ENCODE assay signal across 1 cellular context in genomic region chrX:23844502-23845138, GRCh38.
A peak's percentile ranks its signal among the peaks of the same experiment; 100 is the strongest.
TF ChIP-seq lines count a peak whose summit lies in the region.

No MANE protein-coding gene starts in this region.

TF ChIP-seq in K562, 482 proteins besides CTCF, POLR2A, EP300 and RAD21 (continued from another document):
- no peak for TF ChIP-seq JUN (IDR thresholded peaks at IDR 0.05; ENCODE audit: borderline replicate concordance, low read depth, low read length)
- TF ChIP-seq JUN (CRISPR knock-in tag; IDR thresholded peaks at IDR 0.05; ENCODE audit: borderline replicate concordance), result no peak
- TF ChIP-seq EP400 (IDR thresholded peaks at IDR 0.05), result no peak
- TF ChIP-seq ZNF436 (CRISPR knock-in tag; IDR thresholded peaks at IDR 0.05), result no peak
- TF ChIP-seq ZNF23 (CRISPR knock-in tag; IDR thresholded peaks at IDR 0.05), result no peak
- TF ChIP-seq POLR3A (IDR thresholded peaks at IDR 0.05; ENCODE audit: borderline replicate concordance, extremely low read depth, insufficient read depth, insufficient read length), result no peak
- TF ChIP-seq BCL6 (CRISPR knock-in tag; IDR thresholded peaks at IDR 0.05), result no peak
- TF ChIP-seq HDAC1 (IDR thresholded peaks at IDR 0.05), result no peak
- TF ChIP-seq ZNF75A (CRISPR knock-in tag; IDR thresholded peaks at IDR 0.05), result no peak
- TF ChIP-seq PHF21A (IDR thresholded peaks at IDR 0.05; ENCODE audit: borderline replicate concordance, low read depth), result no peak
- TF ChIP-seq, protein P1, sequence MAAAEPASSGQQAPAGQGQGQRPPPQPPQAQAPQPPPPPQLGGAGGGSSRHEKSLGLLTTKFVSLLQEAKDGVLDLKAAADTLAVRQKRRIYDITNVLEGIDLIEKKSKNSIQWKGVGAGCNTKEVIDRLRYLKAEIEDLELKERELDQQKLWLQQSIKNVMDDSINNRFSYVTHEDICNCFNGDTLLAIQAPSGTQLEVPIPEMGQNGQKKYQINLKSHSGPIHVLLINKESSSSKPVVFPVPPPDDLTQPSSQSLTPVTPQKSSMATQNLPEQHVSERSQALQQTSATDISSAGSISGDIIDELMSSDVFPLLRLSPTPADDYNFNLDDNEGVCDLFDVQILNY (CRISPR knock-in tag; IDR thresholded peaks at IDR 0.05), result no peak
- no peak for TF ChIP-seq HDAC8 (tag; IDR thresholded peaks at IDR 0.05)
- no peak for TF ChIP-seq POU5F1 (IDR thresholded peaks at IDR 0.05; ENCODE audit: borderline replicate concordance, low read depth, low read length, partially characterized antibody)
- TF ChIP-seq ZC3H4 (CRISPR knock-in tag; IDR thresholded peaks at IDR 0.05; ENCODE audit: borderline replicate concordance), result no peak
- no peak for TF ChIP-seq HDGF (IDR thresholded peaks at IDR 0.05)
- no peak for TF ChIP-seq KAT7 (CRISPR knock-in tag; IDR thresholded peaks at IDR 0.05; ENCODE audit: borderline replicate concordance)
- TF ChIP-seq ZBTB5 (IDR thresholded peaks at IDR 0.05), result no peak
- no peak for TF ChIP-seq HNRNPLL (IDR thresholded peaks at IDR 0.05; ENCODE audit: low read depth, low read length, poor library complexity, severe bottlenecking)
- TF ChIP-seq ATF4 (CRISPR knock-in tag; IDR thresholded peaks at IDR 0.05), result no peak
- TF ChIP-seq, protein P2, sequence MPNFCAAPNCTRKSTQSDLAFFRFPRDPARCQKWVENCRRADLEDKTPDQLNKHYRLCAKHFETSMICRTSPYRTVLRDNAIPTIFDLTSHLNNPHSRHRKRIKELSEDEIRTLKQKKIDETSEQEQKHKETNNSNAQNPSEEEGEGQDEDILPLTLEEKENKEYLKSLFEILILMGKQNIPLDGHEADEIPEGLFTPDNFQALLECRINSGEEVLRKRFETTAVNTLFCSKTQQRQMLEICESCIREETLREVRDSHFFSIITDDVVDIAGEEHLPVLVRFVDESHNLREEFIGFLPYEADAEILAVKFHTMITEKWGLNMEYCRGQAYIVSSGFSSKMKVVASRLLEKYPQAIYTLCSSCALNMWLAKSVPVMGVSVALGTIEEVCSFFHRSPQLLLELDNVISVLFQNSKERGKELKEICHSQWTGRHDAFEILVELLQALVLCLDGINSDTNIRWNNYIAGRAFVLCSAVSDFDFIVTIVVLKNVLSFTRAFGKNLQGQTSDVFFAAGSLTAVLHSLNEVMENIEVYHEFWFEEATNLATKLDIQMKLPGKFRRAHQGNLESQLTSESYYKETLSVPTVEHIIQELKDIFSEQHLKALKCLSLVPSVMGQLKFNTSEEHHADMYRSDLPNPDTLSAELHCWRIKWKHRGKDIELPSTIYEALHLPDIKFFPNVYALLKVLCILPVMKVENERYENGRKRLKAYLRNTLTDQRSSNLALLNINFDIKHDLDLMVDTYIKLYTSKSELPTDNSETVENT (CRISPR knock-in tag; IDR thresholded peaks at IDR 0.05), result no peak
- TF ChIP-seq MAFK (IDR thresholded peaks at IDR 0.05; ENCODE audit: low read length), result peak; percentile 11; the same call in 1 of the 2 replicates
- no peak for TF ChIP-seq KDM4B (IDR thresholded peaks at IDR 0.05; ENCODE audit: borderline replicate concordance in 2 of 2, low read depth in 1 of 2)
- TF ChIP-seq XRCC3 (IDR thresholded peaks at IDR 0.05), result no peak
- TF ChIP-seq NFIC (IDR thresholded peaks at IDR 0.05), result peak; percentile 77
- peak; percentile 50 for TF ChIP-seq MTA2 (IDR thresholded peaks at IDR 0.05; ENCODE audit: low read depth)
- no peak for TF ChIP-seq CHD1 (IDR thresholded peaks at IDR 0.05; ENCODE audit: low read length)
- no peak for TF ChIP-seq ZNF184 (CRISPR knock-in tag; IDR thresholded peaks at IDR 0.05)
- TF ChIP-seq ZNF217 (CRISPR knock-in tag; IDR thresholded peaks at IDR 0.05), result no peak
- TF ChIP-seq, protein P3, sequence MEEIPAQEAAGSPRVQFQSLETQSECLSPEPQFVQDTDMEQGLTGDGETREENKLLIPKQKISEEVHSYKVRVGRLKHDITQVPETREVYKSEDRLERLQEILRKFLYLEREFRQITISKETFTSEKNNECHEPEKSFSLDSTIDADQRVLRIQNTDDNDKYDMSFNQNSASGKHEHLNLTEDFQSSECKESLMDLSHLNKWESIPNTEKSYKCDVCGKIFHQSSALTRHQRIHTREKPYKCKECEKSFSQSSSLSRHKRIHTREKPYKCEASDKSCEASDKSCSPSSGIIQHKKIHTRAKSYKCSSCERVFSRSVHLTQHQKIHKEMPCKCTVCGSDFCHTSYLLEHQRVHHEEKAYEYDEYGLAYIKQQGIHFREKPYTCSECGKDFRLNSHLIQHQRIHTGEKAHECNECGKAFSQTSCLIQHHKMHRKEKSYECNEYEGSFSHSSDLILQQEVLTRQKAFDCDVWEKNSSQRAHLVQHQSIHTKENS (CRISPR knock-in tag; IDR thresholded peaks at IDR 0.05), result no peak
- TF ChIP-seq HIVEP1 (CRISPR knock-in tag; IDR thresholded peaks at IDR 0.05), result no peak
- TF ChIP-seq TAF1 (IDR thresholded peaks at IDR 0.05; ENCODE audit: control insufficient read depth, extremely low read depth, insufficient read depth, low read length, severe bottlenecking), result no peak
- TF ChIP-seq, protein P4, sequence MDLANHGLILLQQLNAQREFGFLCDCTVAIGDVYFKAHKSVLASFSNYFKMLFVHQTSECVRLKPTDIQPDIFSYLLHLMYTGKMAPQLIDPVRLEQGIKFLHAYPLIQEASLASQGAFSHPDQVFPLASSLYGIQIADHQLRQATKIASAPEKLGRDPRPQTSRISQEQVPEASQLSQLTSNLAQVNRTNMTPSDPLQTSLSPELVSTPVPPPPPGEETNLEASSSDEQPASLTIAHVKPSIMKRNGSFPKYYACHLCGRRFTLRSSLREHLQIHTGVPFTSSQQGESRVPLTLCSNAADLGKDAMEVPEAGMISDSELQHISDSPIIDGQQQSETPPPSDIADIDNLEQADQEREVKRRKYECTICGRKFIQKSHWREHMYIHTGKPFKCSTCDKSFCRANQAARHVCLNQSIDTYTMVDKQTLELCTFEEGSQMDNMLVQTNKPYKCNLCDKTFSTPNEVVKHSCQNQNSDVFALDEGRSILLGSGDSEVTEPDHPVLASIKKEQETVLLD (IDR thresholded peaks at IDR 0.05), result no peak
- no peak for TF ChIP-seq THAP7 (CRISPR knock-in tag; IDR thresholded peaks at IDR 0.05)
- TF ChIP-seq ZNF143 (CRISPR knock-in tag; IDR thresholded peaks at IDR 0.05), result no peak
- TF ChIP-seq, protein P5, sequence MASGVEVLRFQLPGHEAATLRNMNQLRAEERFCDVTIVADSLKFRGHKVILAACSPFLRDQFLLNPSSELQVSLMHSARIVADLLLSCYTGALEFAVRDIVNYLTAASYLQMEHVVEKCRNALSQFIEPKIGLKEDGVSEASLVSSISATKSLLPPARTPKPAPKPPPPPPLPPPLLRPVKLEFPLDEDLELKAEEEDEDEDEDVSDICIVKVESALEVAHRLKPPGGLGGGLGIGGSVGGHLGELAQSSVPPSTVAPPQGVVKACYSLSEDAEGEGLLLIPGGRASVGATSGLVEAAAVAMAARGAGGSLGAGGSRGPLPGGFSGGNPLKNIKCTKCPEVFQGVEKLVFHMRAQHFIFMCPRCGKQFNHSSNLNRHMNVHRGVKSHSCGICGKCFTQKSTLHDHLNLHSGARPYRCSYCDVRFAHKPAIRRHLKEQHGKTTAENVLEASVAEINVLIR (CRISPR knock-in tag; IDR thresholded peaks at IDR 0.05), result no peak
- TF ChIP-seq HEY1 (CRISPR knock-in tag; IDR thresholded peaks at IDR 0.05; ENCODE audit: borderline replicate concordance), result no peak
- no peak for TF ChIP-seq LCOR (CRISPR knock-in tag; IDR thresholded peaks at IDR 0.05)
- no peak for TF ChIP-seq CTCFL (IDR thresholded peaks at IDR 0.05; ENCODE audit: borderline replicate concordance, insufficient read depth, low read depth, low read length, poor library complexity, severe bottlenecking)
- no peak; the same call in 1 of the 2 replicates for TF ChIP-seq MEF2D (tag; conservative IDR thresholded peaks at IDR 0.05; ENCODE audit: low read depth)
- TF ChIP-seq, protein P6, sequence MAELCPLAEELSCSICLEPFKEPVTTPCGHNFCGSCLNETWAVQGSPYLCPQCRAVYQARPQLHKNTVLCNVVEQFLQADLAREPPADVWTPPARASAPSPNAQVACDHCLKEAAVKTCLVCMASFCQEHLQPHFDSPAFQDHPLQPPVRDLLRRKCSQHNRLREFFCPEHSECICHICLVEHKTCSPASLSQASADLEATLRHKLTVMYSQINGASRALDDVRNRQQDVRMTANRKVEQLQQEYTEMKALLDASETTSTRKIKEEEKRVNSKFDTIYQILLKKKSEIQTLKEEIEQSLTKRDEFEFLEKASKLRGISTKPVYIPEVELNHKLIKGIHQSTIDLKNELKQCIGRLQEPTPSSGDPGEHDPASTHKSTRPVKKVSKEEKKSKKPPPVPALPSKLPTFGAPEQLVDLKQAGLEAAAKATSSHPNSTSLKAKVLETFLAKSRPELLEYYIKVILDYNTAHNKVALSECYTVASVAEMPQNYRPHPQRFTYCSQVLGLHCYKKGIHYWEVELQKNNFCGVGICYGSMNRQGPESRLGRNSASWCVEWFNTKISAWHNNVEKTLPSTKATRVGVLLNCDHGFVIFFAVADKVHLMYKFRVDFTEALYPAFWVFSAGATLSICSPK (IDR thresholded peaks at IDR 0.05; ENCODE audit: borderline replicate concordance), result no peak
- no peak for TF ChIP-seq PTTG1 (tag; IDR thresholded peaks at IDR 0.05; ENCODE audit: low read depth)
- peak; percentile 84; the same call in 1 of the 2 replicates for TF ChIP-seq ZNF197 (CRISPR knock-in tag; IDR thresholded peaks at IDR 0.05; ENCODE audit: low read depth)
- no peak for TF ChIP-seq ZNF347 (CRISPR knock-in tag; IDR thresholded peaks at IDR 0.05; ENCODE audit: low read depth)
- peak; percentile 32; the same call in 1 of the 2 replicates for TF ChIP-seq TOE1 (IDR thresholded peaks at IDR 0.05; ENCODE audit: borderline replicate concordance)
- TF ChIP-seq TOE1 (CRISPR knock-in tag; IDR thresholded peaks at IDR 0.05; ENCODE audit: borderline replicate concordance, low read depth), result no peak
- TF ChIP-seq RNF2 (IDR thresholded peaks at IDR 0.05), result no peak
- TF ChIP-seq KDM1A (IDR thresholded peaks at IDR 0.05), result peak in 1 of 2 experiments; percentile 11; a peak in 1 of 4 replicates
- TF ChIP-seq ZNF695 (CRISPR knock-in tag; IDR thresholded peaks at IDR 0.05), result no peak
- TF ChIP-seq TRIM24 (IDR thresholded peaks at IDR 0.05), result peak in 1 of 2 experiments; percentile 59; a peak in 2 of 4 replicates
- TF ChIP-seq, protein P7, sequence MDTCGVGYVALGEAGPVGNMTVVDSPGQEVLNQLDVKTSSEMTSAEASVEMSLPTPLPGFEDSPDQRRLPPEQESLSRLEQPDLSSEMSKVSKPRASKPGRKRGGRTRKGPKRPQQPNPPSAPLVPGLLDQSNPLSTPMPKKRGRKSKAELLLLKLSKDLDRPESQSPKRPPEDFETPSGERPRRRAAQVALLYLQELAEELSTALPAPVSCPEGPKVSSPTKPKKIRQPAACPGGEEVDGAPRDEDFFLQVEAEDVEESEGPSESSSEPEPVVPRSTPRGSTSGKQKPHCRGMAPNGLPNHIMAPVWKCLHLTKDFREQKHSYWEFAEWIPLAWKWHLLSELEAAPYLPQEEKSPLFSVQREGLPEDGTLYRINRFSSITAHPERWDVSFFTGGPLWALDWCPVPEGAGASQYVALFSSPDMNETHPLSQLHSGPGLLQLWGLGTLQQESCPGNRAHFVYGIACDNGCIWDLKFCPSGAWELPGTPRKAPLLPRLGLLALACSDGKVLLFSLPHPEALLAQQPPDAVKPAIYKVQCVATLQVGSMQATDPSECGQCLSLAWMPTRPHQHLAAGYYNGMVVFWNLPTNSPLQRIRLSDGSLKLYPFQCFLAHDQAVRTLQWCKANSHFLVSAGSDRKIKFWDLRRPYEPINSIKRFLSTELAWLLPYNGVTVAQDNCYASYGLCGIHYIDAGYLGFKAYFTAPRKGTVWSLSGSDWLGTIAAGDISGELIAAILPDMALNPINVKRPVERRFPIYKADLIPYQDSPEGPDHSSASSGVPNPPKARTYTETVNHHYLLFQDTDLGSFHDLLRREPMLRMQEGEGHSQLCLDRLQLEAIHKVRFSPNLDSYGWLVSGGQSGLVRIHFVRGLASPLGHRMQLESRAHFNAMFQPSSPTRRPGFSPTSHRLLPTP (IDR thresholded peaks at IDR 0.05; ENCODE audit: borderline replicate concordance, extremely low read depth, insufficient read length), result no peak
